In genomic region chr21:45973475-45974072, GRCh38 we compare ENCODE assay signal across 8 cellular contexts. TPM values are rescaled to one million over a fixed set of nuclear protein-coding genes. Genes with fewer than 3 reads are reported as not detected.
DNase-seq lines count a peak whose midpoint lies in the region; ATAC-seq and TF ChIP-seq lines count a peak whose summit lies in the region.

No MANE protein-coding gene starts in this region.

- no peak overlapping the region for H2AFZ ChIP-seq in fibroblast of lung (ENCODE audit: low read length)

- no peaks in the 10 kb centered on the region for H3K9me3 Mint-ChIP-seq in CD8-positive, alpha-beta memory T cell
- H3K9me3 Mint-ChIP-seq in activated T-helper 1 cell treated with anti-CD3 and anti-CD28 coated beads, Interleukin-12 subunit alpha, Interleukin-12 subunit beta, Interleukin-2, Interleukin-4 antibody, amounts not matched to agents 30 ng/mL and 10 ng/mL and 1 ng/mL, durations not matched to agents 14 hours and 24 hours and 36 hours, result no peaks in the 10 kb centered on the region
- H3K9me3 Mint-ChIP-seq in naive thymus-derived CD8-positive, alpha-beta T cell, result no peaks in the 10 kb centered on the region
- H3K9me3 Mint-ChIP-seq in stimulated activated memory B cell treated with anti-CD40 and anti-IgM and Interleukin-4, amounts not matched to agents 10 μg/mL and 1 μg/mL and 100 μg/mL, for 72 hours, result no peaks in the 10 kb centered on the region

- H4K20me1 ChIP-seq in fibroblast of lung (ENCODE audit: control insufficient read depth, extremely low read depth, insufficient read depth, low read length), result no peaks in the 10 kb centered on the region

- H3K36me3 Mint-ChIP-seq in CD8-positive, alpha-beta memory T cell, result no peaks in the 10 kb centered on the region
- no peaks in the 10 kb centered on the region for H3K36me3 Mint-ChIP-seq in activated T-helper 1 cell treated with anti-CD3 and anti-CD28 coated beads, Interleukin-12 subunit alpha, Interleukin-12 subunit beta, Interleukin-2, Interleukin-4 antibody, amounts not matched to agents 30 ng/mL and 10 ng/mL and 1 ng/mL, durations not matched to agents 14 hours and 24 hours and 36 hours (ENCODE audit: low read depth)
- no peaks in the 10 kb centered on the region for H3K36me3 Mint-ChIP-seq in naive thymus-derived CD8-positive, alpha-beta T cell
- no peaks in the 10 kb centered on the region for H3K36me3 Mint-ChIP-seq in stimulated activated memory B cell treated with anti-CD40 and anti-IgM and Interleukin-4, amounts not matched to agents 10 μg/mL and 1 μg/mL and 100 μg/mL, for 72 hours

- POLR2A ChIA-PET in CD8-positive, alpha-beta memory T cell (lab: Charles Lee), result interaction anchor here (0.6 to 0.7 kb wide), 8 partner anchors 45 to 525 kb away, joined by 3 to 16 read pairs (median 4); partner anchors contain the start of genes MCM3AP and YBEY
- POLR2A ChIA-PET in naive thymus-derived CD8-positive, alpha-beta T cell (lab: Charles Lee), result interaction anchor here (0.6 to 1.2 kb wide), 12 partner anchors 9 to 1329 kb away, joined by 3 to 7 read pairs (median 3); partner anchors contain the start of gene COL6A2

- CTCF ChIA-PET in CD8-positive, alpha-beta memory T cell (lab: Charles Lee), result interaction anchor here (0.6 to 2.8 kb wide), 8 partner anchors 8 to 312 kb away, joined by 3 to 16 read pairs (median 4); partner anchors contain the start of genes MCM3AP and YBEY

- H3K4me2 ChIP-seq in fibroblast of lung (ENCODE audit: extremely low read depth, insufficient read depth, low read length), result peak overlapping the region; percentile 78

- TF ChIP-seq CTCF in fibroblast of lung (conservative IDR thresholded peaks at IDR 0.05 in 1 of 2, IDR thresholded peaks at IDR 0.05 in 1 of 2; ENCODE audit: low read depth in 1 of 2, low read length in 2 of 2), result peak; percentile 75 to 78

- no peaks in the 10 kb centered on the region for H3K9me3 ChIP-seq in CD8-positive, alpha-beta memory T cell (ENCODE audit: low read length)
- H3K9me3 ChIP-seq in fibroblast of lung (ENCODE audit: control insufficient read depth, insufficient read depth, low read depth, low read length), result no peaks in the 10 kb centered on the region

- peaks cover 20 to 35% of the 10 kb centered on the region in 2 donors for H3K27me3 Mint-ChIP-seq in CD8-positive, alpha-beta memory T cell
- H3K27me3 Mint-ChIP-seq in activated T-helper 1 cell treated with anti-CD3 and anti-CD28 coated beads, Interleukin-12 subunit alpha, Interleukin-12 subunit beta, Interleukin-2, Interleukin-4 antibody, amounts not matched to agents 30 ng/mL and 10 ng/mL and 1 ng/mL, durations not matched to agents 14 hours and 24 hours and 36 hours (ENCODE audit: insufficient read depth), result peaks cover 30% of the 10 kb centered on the region
- peaks cover 0 to 29% (median 11%) of the 10 kb centered on the region in 5 donors for H3K27me3 Mint-ChIP-seq in naive thymus-derived CD8-positive, alpha-beta T cell
- peaks cover 72% of the 10 kb centered on the region for H3K27me3 Mint-ChIP-seq in stimulated activated memory B cell treated with anti-CD40 and anti-IgM and Interleukin-4, amounts not matched to agents 10 μg/mL and 1 μg/mL and 100 μg/mL, for 72 hours

- H3K27ac Mint-ChIP-seq in CD8-positive, alpha-beta memory T cell, result peak overlapping the region in 7 of 8 donors; percentile 41 to 88 (median 80)
- peak overlapping the region; percentile 67 for H3K27ac Mint-ChIP-seq in activated T-helper 1 cell treated with anti-CD3 and anti-CD28 coated beads, Interleukin-12 subunit alpha, Interleukin-12 subunit beta, Interleukin-2, Interleukin-4 antibody, amounts not matched to agents 30 ng/mL and 10 ng/mL and 1 ng/mL, durations not matched to agents 14 hours and 24 hours and 36 hours
- H3K27ac Mint-ChIP-seq in naive thymus-derived CD8-positive, alpha-beta T cell, result peak overlapping the region; percentile 73 to 96 (median 86)
- H3K27ac Mint-ChIP-seq in stimulated activated memory B cell treated with anti-CD40 and anti-IgM and Interleukin-4, amounts not matched to agents 10 μg/mL and 1 μg/mL and 100 μg/mL, for 72 hours, result peak overlapping the region; percentile 30

- peak; percentile 65 to 84 (median 70) for DNase-seq in CD8-positive, alpha-beta memory T cell
- DNase-seq in OCI-M1 (lab: John Stamatoyannopoulos, UW) (peak; percentile 60), fibroblast of lung (ENCODE audit: low read depth in 2 of 2) (peak; percentile 82 to 88)
- peak; percentile 64 for DNase-seq in activated T-helper 1 cell treated with anti-CD3 and anti-CD28 coated beads, Interleukin-12 subunit alpha, Interleukin-12 subunit beta, Interleukin-2, Interleukin-4 antibody, amounts not matched to agents 30 ng/mL and 10 ng/mL and 1 ng/mL, durations not matched to agents 14 hours and 24 hours and 36 hours (ENCODE audit: low spot score)
- DNase-seq in naive thymus-derived CD8-positive, alpha-beta T cell, result peak; percentile 70 to 91 (median 82)

- peaks cover 28% of the 10 kb centered on the region for H3K4me1 ChIP-seq in CD8-positive, alpha-beta memory T cell (ENCODE audit: insufficient read depth, low read length)
- peaks cover 39% of the 10 kb centered on the region for H3K4me1 ChIP-seq in fibroblast of lung (ENCODE audit: control insufficient read depth, extremely low read depth, insufficient read depth, low read length)

- H3K4me3 Mint-ChIP-seq in CD8-positive, alpha-beta memory T cell, result peak overlapping the region; percentile 82 to 96 (median 89)
- peak overlapping the region; percentile 83 for H3K4me3 Mint-ChIP-seq in activated T-helper 1 cell treated with anti-CD3 and anti-CD28 coated beads, Interleukin-12 subunit alpha, Interleukin-12 subunit beta, Interleukin-2, Interleukin-4 antibody, amounts not matched to agents 30 ng/mL and 10 ng/mL and 1 ng/mL, durations not matched to agents 14 hours and 24 hours and 36 hours
- peak overlapping the region; percentile 82 to 95 (median 92) for H3K4me3 Mint-ChIP-seq in naive thymus-derived CD8-positive, alpha-beta T cell
- peak overlapping the region; percentile 80 for H3K4me3 Mint-ChIP-seq in stimulated activated memory B cell treated with anti-CD40 and anti-IgM and Interleukin-4, amounts not matched to agents 10 μg/mL and 1 μg/mL and 100 μg/mL, for 72 hours

- peaks cover 33% of the 10 kb centered on the region for H3K27me3 ChIP-seq in CD8-positive, alpha-beta memory T cell (ENCODE audit: insufficient read depth, low read length, poor library complexity, severe bottlenecking)
- H3K27me3 ChIP-seq in fibroblast of lung (ENCODE audit: control insufficient read depth, insufficient read depth, low read length), result no peaks in the 10 kb centered on the region

- H3K79me2 ChIP-seq in fibroblast of lung (ENCODE audit: control insufficient read depth, insufficient read depth, low read length), result no peaks in the 10 kb centered on the region

- intact Hi-C loops in activated T-helper 1 cell treated with anti-CD3 and anti-CD28 coated beads, Interleukin-12 subunit alpha, Interleukin-12 subunit beta, Interleukin-2, Interleukin-4 antibody, amounts not matched to agents 30 ng/mL and 10 ng/mL and 1 ng/mL, durations not matched to agents 14 hours and 24 hours and 36 hours (cut with micrococcal nuclease), result loop anchor here (1.0 to 10.0 kb wide), 6 partner anchors 124 to 381 kb away; partner anchors contain the start of genes C21orf58, COL6A2, LSS and PCNT

- peak overlapping the region; percentile 83 for H3K9ac ChIP-seq in fibroblast of lung (ENCODE audit: insufficient read depth, low read length)

- H3K27ac ChIP-seq in CD8-positive, alpha-beta memory T cell (ENCODE audit: low read depth, low read length), result peak overlapping the region; percentile 16
- peak overlapping the region; percentile 96 for H3K27ac ChIP-seq in fibroblast of lung (ENCODE audit: insufficient read depth, low read length)

- H3K36me3 ChIP-seq in CD8-positive, alpha-beta memory T cell (ENCODE audit: insufficient read depth, low read length), result no peaks in the 10 kb centered on the region
- H3K36me3 ChIP-seq in fibroblast of lung (ENCODE audit: control insufficient read depth, insufficient read depth, low read length), result no peaks in the 10 kb centered on the region

- H3K4me3 ChIP-seq in CD8-positive, alpha-beta memory T cell (ENCODE audit: low read length), result peak overlapping the region; percentile 78
- peak overlapping the region; percentile 24 to 58 (median 32) for H3K4me3 ChIP-seq in fibroblast of lung (replicated peaks in 1 of 4; ENCODE audit: control extremely low read depth in 1 of 4, insufficient read depth in 1 of 4, low read depth in 3 of 4, low read length in 4 of 4)

- peak; percentile 58 for ATAC-seq in HG02885 (IDR thresholded peaks at IDR 0.05; ENCODE audit: poor library complexity, unreplicated experiment)
- ATAC-seq in naive thymus-derived CD8-positive, alpha-beta T cell, result peak; percentile 91 to 94
- peak; percentile 65 for ATAC-seq in stimulated activated memory B cell treated with anti-CD40 and anti-IgM and Interleukin-4, amounts not matched to agents 10 μg/mL and 1 μg/mL and 100 μg/mL, for 72 hours
- ATAC-seq in GM19452 (IDR thresholded peaks at IDR 0.05; ENCODE audit: unreplicated experiment), result no peak

- peaks cover 11 to 30% (median 14%) of the 10 kb centered on the region in 3 donors for H3K4me1 Mint-ChIP-seq in CD8-positive, alpha-beta memory T cell
- peaks cover 7% of the 10 kb centered on the region for H3K4me1 Mint-ChIP-seq in activated T-helper 1 cell treated with anti-CD3 and anti-CD28 coated beads, Interleukin-12 subunit alpha, Interleukin-12 subunit beta, Interleukin-2, Interleukin-4 antibody, amounts not matched to agents 30 ng/mL and 10 ng/mL and 1 ng/mL, durations not matched to agents 14 hours and 24 hours and 36 hours (ENCODE audit: low read depth)
- peaks cover 5 to 22% (median 18%) of the 10 kb centered on the region in 4 donors for H3K4me1 Mint-ChIP-seq in naive thymus-derived CD8-positive, alpha-beta T cell
- peaks cover 21% of the 10 kb centered on the region for H3K4me1 Mint-ChIP-seq in stimulated activated memory B cell treated with anti-CD40 and anti-IgM and Interleukin-4, amounts not matched to agents 10 μg/mL and 1 μg/mL and 100 μg/mL, for 72 hours

RNA-seq across cellular contexts. Expression of gene COL6A1, which starts 8.0 kb away (rescaled TPM):
- 10 to 100 TPM; 12.1 to 13.1 TPM for total RNA-seq in CD8-positive, alpha-beta memory T cell
- 1.6 TPM for polyA plus RNA-seq in CD8-positive, alpha-beta memory T cell
- total RNA-seq in activated T-helper 1 cell treated with anti-CD3 and anti-CD28 coated beads, Interleukin-12 subunit alpha, Interleukin-12 subunit beta, Interleukin-2, Interleukin-4 antibody, amounts not matched to agents 30 ng/mL and 10 ng/mL and 1 ng/mL, durations not matched to agents 14 hours and 24 hours and 36 hours, result 0.42 and 0.62 TPM in 2 replicates
- 623 and 645 TPM in 2 replicates for total RNA-seq in fibroblast of lung
- polyA plus RNA-seq in fibroblast of lung, result 621 and 1,137 TPM in 2 replicates
- 1,146 and 2,228 TPM in 2 replicates for polyA plus RNA-seq in fibroblast of lung (2012)
- polyA minus RNA-seq in fibroblast of lung (ENCODE audit: low replicate concordance), result 1,147 and 1,843 TPM in 2 replicates
- 10 to 100 TPM; 19.4 to 21.0 TPM for total RNA-seq in naive thymus-derived CD8-positive, alpha-beta T cell
- 1 to 10 TPM; 1.7 to 2.0 (median 1.7) TPM for polyA plus RNA-seq in naive thymus-derived CD8-positive, alpha-beta T cell

Comparison
In these comparisons a context has a peak if more than half of its experiments do, and no peak if none do; other contexts are left out.
1. H3K27ac Mint-ChIP-seq: peak in every context shown above with its lines; median percentile 86 in naive thymus-derived CD8-positive, alpha-beta T cell; 80 in CD8-positive, alpha-beta memory T cell; 67 in activated T-helper 1 cell treated with anti-CD3 and anti-CD28 coated beads, Interleukin-12 subunit alpha, Interleukin-12 subunit beta, Interleukin-2, Interleukin-4 antibody, amounts not matched to agents 30 ng/mL and 10 ng/mL and 1 ng/mL, durations not matched to agents 14 hours and 24 hours and 36 hours; 30 in stimulated activated memory B cell treated with anti-CD40 and anti-IgM and Interleukin-4, amounts not matched to agents 10 μg/mL and 1 μg/mL and 100 μg/mL, for 72 hours.
2. RNA of gene COL6A1, which starts 8.0 kb away (total RNA-seq): 623 to 645 TPM in fibroblast of lung; 19.4 to 21.0 TPM in naive thymus-derived CD8-positive, alpha-beta T cell, 12.1 to 13.1 TPM in CD8-positive, alpha-beta memory T cell and 0.42 to 0.62 TPM in activated T-helper 1 cell treated with anti-CD3 and anti-CD28 coated beads, Interleukin-12 subunit alpha, Interleukin-12 subunit beta, Interleukin-2, Interleukin-4 antibody, amounts not matched to agents 30 ng/mL and 10 ng/mL and 1 ng/mL, durations not matched to agents 14 hours and 24 hours and 36 hours; every median in the first group is over 10 times any median in the second.
3. Peak in every context shown above with its lines, with median percentiles within 50 percentile points of each other: DNase-seq and H3K4me3 Mint-ChIP-seq.